ENCODE assay signal across 22 cellular contexts in genomic region chr2:186560254-186560653, GRCh38. TPM values are rescaled to one million over a fixed set of nuclear protein-coding genes. Genes with fewer than 3 reads are reported as not detected.
A peak's percentile ranks its signal among the peaks of the same experiment; 100 is the strongest.
DNase-seq lines count a peak whose midpoint lies in the region; ATAC-seq and TF ChIP-seq lines count a peak whose summit lies in the region.
"Had no signal": no experiment of that assay in that cellular context is flagged by ENCODE, and none has a peak within 500 bp of the region (broad histone marks: within the 10 kb centered on the region; RNA-seq: fewer than 3 reads in every experiment).

No MANE protein-coding gene starts in this region.

- no peaks in the 10 kb centered on the region for H3K27me3 ChIP-seq in testis
- H3K27me3 ChIP-seq: MG63 had no signal

- no peak for DNase-seq in NOMO-1 (lab: John Stamatoyannopoulos, UW; ENCODE audit: unreplicated experiment in 2 of 2)
- no peak for DNase-seq in NCI-H226
- no peak for DNase-seq in testis
- DNase-seq in NCI-H2171 (lab: John Stamatoyannopoulos, UW), result no peak
- DNase-seq: 8988T; CD4-positive, alpha-beta T cell; DMS153; GDM1; Karpas-422; MG63; NCI-H1048; NCI-H1436; NCI-H2029; NCI-H2171 treated with DMSO at 0.1 percent for 48 hours; NCI-H510A; NCI-H748 treated with DMSO at 0.1 percent for 48 hours; NK-92 treated with Interleukin-12 subunit alpha and Interleukin-12 subunit beta, amount 100 ng/mL, for 24 hours; Right ventricle myocardium superior had no signal

- TF ChIP-seq CTCF in testis (IDR thresholded peaks at IDR 0.05), result no peak

- intact Hi-C loops in testis (cut with DNase I; ENCODE audit: low total_unique reads), result no loop called here

- no peak for TF ChIP-seq POLR2A in testis (IDR thresholded peaks at IDR 0.05)

- no peak overlapping the region for H3K4me3 ChIP-seq in testis
- H3K4me3 ChIP-seq: MG63 had no signal

- ATAC-seq in GM18498 (IDR thresholded peaks at IDR 0.05; ENCODE audit: unreplicated experiment), result peak; percentile 19
- ATAC-seq in GM19452 (IDR thresholded peaks at IDR 0.05; ENCODE audit: unreplicated experiment), result peak; percentile 17
- peak; percentile 5 for ATAC-seq in HG02623 (IDR thresholded peaks at IDR 0.05; ENCODE audit: unreplicated experiment)
- peak; percentile 18 for ATAC-seq in HG03432 (IDR thresholded peaks at IDR 0.05; ENCODE audit: unreplicated experiment)

- no peaks in the 10 kb centered on the region for H3K9me3 ChIP-seq in testis

- no peaks in the 10 kb centered on the region for H3K4me1 ChIP-seq in testis

- WGBS in testis, 2 donors, result 59 to 63% methylated on average over 3 of the region's 3 CpGs

- no peaks in the 10 kb centered on the region for H3K36me3 ChIP-seq in testis (ENCODE audit: low read depth, missing control alignments)
- H3K36me3 ChIP-seq: MG63 had no signal

- H3K27ac ChIP-seq in testis, result no peak overlapping the region

RNA-seq across cellular contexts. Expression of gene ITGAV, which starts 29.6 kb away (rescaled TPM):
- 10 to 100 TPM; 62.2 to 93.3 TPM for total RNA-seq in testis
- 23.5 TPM for polyA plus RNA-seq in testis (ENCODE audit: insufficient read depth, low read depth, low replicate concordance)
